In genomic region chr11:65316311-65316978, GRCh38 we compare ENCODE assay signal across 8 cellular contexts. TPM values are rescaled to one million over a fixed set of nuclear protein-coding genes. Genes with fewer than 3 reads are reported as not detected.
A peak's percentile ranks its signal among the peaks of the same experiment; 100 is the strongest.
DNase-seq lines count a peak whose midpoint lies in the region; ATAC-seq, FAIRE-seq and TF ChIP-seq lines count a peak whose summit lies in the region.

No MANE protein-coding gene starts in this region.

- no peaks in the 10 kb centered on the region for H3K9me3 Mint-ChIP-seq in Calu3 (ENCODE audit: low read depth, unreplicated experiment)

- POLR2A ChIA-PET in OCI-LY7 (lab: Charles Lee), result interaction anchor here (0.7 to 2.9 kb wide), 2 partner anchors 17 to 41 kb away, joined by 3 to 8 read pairs; partner anchors contain the start of gene DPF2

- H2AFZ ChIP-seq in OCI-LY7 (ENCODE audit: low read length) (no peak overlapping the region), osteoblast (ENCODE audit: low read length) (no peak overlapping the region)

- H3K4me2 ChIP-seq in OCI-LY7 (ENCODE audit: low read length), result peak overlapping the region; percentile 96; the same call in 1 of the 2 replicates
- peak overlapping the region; percentile 92 for H3K4me2 ChIP-seq in osteoblast (ENCODE audit: insufficient read depth, low read length)

- TSS peak; percentile 20 for BruUV-seq in Calu3 (replicated peaks; lab: Mats Ljungman, UMichigan)
- BruUV-seq in OCI-LY7 (replicated peaks; lab: Mats Ljungman, UMichigan), result no TSS peak

- intact Hi-C loops in Calu3 (cut with micrococcal nuclease; ENCODE audit: unreplicated experiment), result loop anchor here (1.0 kb wide), 1 partner anchor 41 kb away; no protein-coding TSS in a partner anchor
- intact Hi-C loops in OCI-LY7 (cut with micrococcal nuclease; ENCODE audit: unreplicated experiment), result loop anchor here (5.0 to 10.0 kb wide), 3 partner anchors 39 to 472 kb away; partner anchors contain the start of gene CDC42BPG

- ATAC-seq in esophagus mucosa (peak; percentile 9), HG03354 (IDR thresholded peaks at IDR 0.05; ENCODE audit: poor library complexity, severe bottlenecking, unreplicated experiment) (no peak), GM21737 (IDR thresholded peaks at IDR 0.05; ENCODE audit: unreplicated experiment) (no peak)

- H4K20me1 ChIP-seq in OCI-LY7 (ENCODE audit: insufficient read depth, low read length) (no peaks in the 10 kb centered on the region), osteoblast (ENCODE audit: insufficient read depth, low read length) (peaks cover 35% of the 10 kb centered on the region)

- no peaks in the 10 kb centered on the region for H3K9me2 ChIP-seq in OCI-LY7 (ENCODE audit: insufficient read depth, low read length)

- peak overlapping the region; percentile 96 for H3K4me3 Mint-ChIP-seq in Calu3 (ENCODE audit: low read depth, unreplicated experiment)

- H3K79me2 ChIP-seq in OCI-LY7 (ENCODE audit: insufficient read depth, low read depth, low read length) (no peaks in the 10 kb centered on the region), osteoblast (ENCODE audit: insufficient read depth, low read length) (peaks cover 54% of the 10 kb centered on the region)

- peaks cover 73% of the 10 kb centered on the region for H3K36me3 Mint-ChIP-seq in Calu3 (ENCODE audit: insufficient read depth, unreplicated experiment)

- H3K4me3 ChIP-seq in OCI-LY7 (ENCODE audit: low read depth, low read length, poor library complexity, severe bottlenecking) (no peak overlapping the region), osteoblast (ENCODE audit: insufficient read depth, low read length) (peak overlapping the region; percentile 97)

- CTCF ChIA-PET in Calu3 (lab: Charles Lee) (interaction anchor here (0.6 to 4.5 kb wide), 13 partner anchors 9 to 601 kb away, joined by 3 to 113 read pairs (median 4); partner anchors contain the start of genes DPF2 and POLA2), OCI-LY7 (lab: Charles Lee; ENCODE audit: unreplicated experiment) (interaction anchor here (0.6 to 1.0 kb wide), 2 partner anchors 13 to 302 kb away, joined by 3 to 4 read pairs; partner anchors contain the start of gene ARL2)

- H3K4me1 Mint-ChIP-seq in Calu3 (ENCODE audit: low read depth, unreplicated experiment), result peaks cover 35% of the 10 kb centered on the region

- no peaks in the 10 kb centered on the region for H3K9me3 ChIP-seq in OCI-LY7 (ENCODE audit: low read length)
- no peaks in the 10 kb centered on the region for H3K9me3 ChIP-seq in osteoblast (ENCODE audit: low read depth, low read length)

- peak overlapping the region; percentile 89 for H3K27ac Mint-ChIP-seq in Calu3 (ENCODE audit: unreplicated experiment)

- H3K4me1 ChIP-seq in OCI-LY7 (ENCODE audit: insufficient read depth, low read length, poor library complexity, severe bottlenecking) (peaks cover 9% of the 10 kb centered on the region), osteoblast (ENCODE audit: insufficient read depth, low read length) (peaks cover 27% of the 10 kb centered on the region)

- no peak for DNase-seq in Calu3
- DNase-seq in OCI-LY7 (ENCODE audit: low spot score), result no peak
- peak; percentile 96 for DNase-seq in osteoblast (ENCODE audit: insufficient read length, low spot score, missing footprints)
- no peak for DNase-seq in kidney glomerular epithelial cell (lab: John Stamatoyannopoulos, UW)
- no peak for DNase-seq in GM19239 (ENCODE audit: insufficient read length, low spot score)

- H3K27me3 Mint-ChIP-seq in Calu3 (ENCODE audit: unreplicated experiment), result no peaks in the 10 kb centered on the region

- H3K36me3 ChIP-seq in OCI-LY7 (ENCODE audit: insufficient read depth, low read length), result no peaks in the 10 kb centered on the region
- H3K36me3 ChIP-seq in osteoblast (ENCODE audit: insufficient read depth, low read length), result peaks cover 12% of the 10 kb centered on the region

- no peak for FAIRE-seq in GM19239 (lab: Jason Lieb, UNC)

- H3K27ac ChIP-seq in OCI-LY7 (ENCODE audit: low read depth, low read length, poor library complexity, severe bottlenecking), result no peak overlapping the region
- H3K27ac ChIP-seq in osteoblast (ENCODE audit: low read depth, low read length), result peak overlapping the region; percentile 98

- TF ChIP-seq CTCF in Calu3 (IDR thresholded peaks at IDR 0.05; ENCODE audit: unreplicated experiment) (no peak), OCI-LY7 (conservative IDR thresholded peaks at IDR 0.05; ENCODE audit: low read length) (no peak), osteoblast (IDR thresholded peaks at IDR 0.05; ENCODE audit: extremely low read depth, low read depth, low read length) (no peak)

- no peaks in the 10 kb centered on the region for H3K27me3 ChIP-seq in osteoblast (ENCODE audit: insufficient read depth, low read length)

RNA-seq across cellular contexts. Expression of gene CDC42EP2, which starts 1.8 kb away (rescaled TPM):
- 35.6 and 43.2 TPM in 2 replicates for total RNA-seq in Calu3 (2022)
- total RNA-seq in OCI-LY7 (2014; rRNA removed; shearing (Covaris generic)), result not detected in 2 replicates
- total RNA-seq in OCI-LY7 (2022), result 1.7 and 3.9 TPM in 2 replicates
- total RNA-seq in esophagus mucosa, result 0.92 TPM
- total RNA-seq in osteoblast, result 15.0 and 15.6 TPM in 2 replicates

RNA-seq across cellular contexts. Expression of gene DPF2, which starts 17.2 kb away (rescaled TPM):
- 57.5 and 61.1 TPM in 2 replicates for total RNA-seq in Calu3 (2022)
- 38.5 and 39.9 TPM in 2 replicates for total RNA-seq in OCI-LY7 (2014; rRNA removed; shearing (Covaris generic))
- total RNA-seq in OCI-LY7 (2022), result 62.2 and 64.2 TPM in 2 replicates
- total RNA-seq in esophagus mucosa, result 30.4 TPM
- total RNA-seq in osteoblast, result 44.2 and 48.1 TPM in 2 replicates

RNA-seq across cellular contexts. Expression of gene TIGD3, which starts 38.1 kb away (rescaled TPM):
- total RNA-seq in Calu3 (2022) (0.73 and 1.5 TPM in 2 replicates), OCI-LY7 (2022) (2.0 TPM in 2 replicates), esophagus mucosa (0.16 TPM), osteoblast (not detected in 2 replicates)
- total RNA-seq in OCI-LY7 (2014; rRNA removed; shearing (Covaris generic)), result 2.2 and 2.7 TPM in 2 replicates

RNA-seq across cellular contexts. Expression of gene POLA2, which starts 54.7 kb away (rescaled TPM):
- total RNA-seq in Calu3 (2022), result 34.4 and 40.4 TPM in 2 replicates
- 47.5 and 50.0 TPM in 2 replicates for total RNA-seq in OCI-LY7 (2014; rRNA removed; shearing (Covaris generic))
- total RNA-seq in OCI-LY7 (2022), result 89.1 and 103 TPM in 2 replicates
- total RNA-seq in esophagus mucosa, result 11.2 TPM
- total RNA-seq in osteoblast, result 4.3 and 6.2 TPM in 2 replicates
